In genomic region chr12:124938606-124939427, GRCh38 we compare ENCODE assay signal across 1 cellular context.
TF ChIP-seq lines count a peak whose summit lies in the region.

No MANE protein-coding gene starts in this region.

TF ChIP-seq in SK-N-SH, 30 proteins besides CTCF, POLR2A, EP300 and RAD21 (continued from another document):
- TF ChIP-seq USF1 (IDR thresholded peaks at IDR 0.05; ENCODE audit: borderline replicate concordance, low read depth) (no peak), RCOR1 (IDR thresholded peaks at IDR 0.05; ENCODE audit: low read length) (no peak), FOXJ3 (CRISPR knock-in tag; IDR thresholded peaks at IDR 0.05) (no peak), PBX3 (IDR thresholded peaks at IDR 0.05) (peak; percentile 50; the same call in 1 of the 2 replicates), IRF3 (IDR thresholded peaks at IDR 0.05; ENCODE audit: low read depth, low read length) (no peak), ELF1 (IDR thresholded peaks at IDR 0.05) (no peak), GATA2 (CRISPR knock-in tag; IDR thresholded peaks at IDR 0.05) (no peak), FOXM1 (IDR thresholded peaks at IDR 0.05; ENCODE audit: low read depth) (no peak), TEAD4 (IDR thresholded peaks at IDR 0.05; ENCODE audit: borderline replicate concordance, insufficient read depth) (no peak), RFX5 (IDR thresholded peaks at IDR 0.05; ENCODE audit: low read length) (no peak), NRF1 (IDR thresholded peaks at IDR 0.05; ENCODE audit: low read depth, low read length) (no peak), FOSL2 (IDR thresholded peaks at IDR 0.05; ENCODE audit: borderline replicate concordance, low read depth) (peak; percentile 2; the same call in 1 of the 2 replicates), YY1 (IDR thresholded peaks at IDR 0.05; ENCODE audit: low read depth) (no peak), GABPA (IDR thresholded peaks at IDR 0.05; ENCODE audit: low read depth) (no peak)
